7 cellular contexts compared by ENCODE assay signal in genomic region chr22:38314992-38315800, GRCh38. TPM values are rescaled to one million over a fixed set of nuclear protein-coding genes. Genes with fewer than 3 reads are reported as not detected.
DNase-seq lines count a peak whose midpoint lies in the region; ATAC-seq and TF ChIP-seq lines count a peak whose summit lies in the region.

No MANE protein-coding gene starts in this region.

- H3K36me3 Mint-ChIP-seq in dendritic cell treated with granulocyte-macrophage colony-stimulating factor and Interleukin-4, amounts not matched to agents 40 ng/mL and 50 ng/mL, for 4 days (ENCODE audit: low read depth) = peaks cover 38% of the 10 kb centered on the region

- BruUV-seq in OCI-LY7 (replicated peaks; lab: Mats Ljungman, UMichigan) = no TSS peak

- H3K9me3 Mint-ChIP-seq in dendritic cell treated with granulocyte-macrophage colony-stimulating factor and Interleukin-4, amounts not matched to agents 40 ng/mL and 50 ng/mL, for 4 days = no peaks in the 10 kb centered on the region

- ATAC-seq in HG03442 (IDR thresholded peaks at IDR 0.05; ENCODE audit: unreplicated experiment) (no peak), HG03571 (IDR thresholded peaks at IDR 0.05; ENCODE audit: unreplicated experiment) (no peak)

- H3K4me2 ChIP-seq in GM23248 (ENCODE audit: unreplicated experiment) = peak overlapping the region; percentile 97
- peak overlapping the region; percentile 85 for H3K4me2 ChIP-seq in OCI-LY7 (ENCODE audit: low read length)

- POLR2A ChIA-PET in OCI-LY7 (lab: Charles Lee) = interaction anchor here (1.0 kb wide), 1 partner anchor 9 kb away, joined by 3 read pairs; no protein-coding TSS in a partner anchor

- H4K20me1 ChIP-seq in GM23248 (ENCODE audit: insufficient read depth) (peaks cover 6% of the 10 kb centered on the region), OCI-LY7 (ENCODE audit: insufficient read depth, low read length) (peaks cover 18% of the 10 kb centered on the region; the same call in 1 of the 2 replicates)

- peaks cover 80% of the 10 kb centered on the region for H3K4me1 Mint-ChIP-seq in dendritic cell treated with granulocyte-macrophage colony-stimulating factor and Interleukin-4, amounts not matched to agents 40 ng/mL and 50 ng/mL, for 4 days (ENCODE audit: low read depth)

- TF ChIP-seq CTCF in OCI-LY7 (conservative IDR thresholded peaks at IDR 0.05; ENCODE audit: low read length) = no peak

- H3K79me2 ChIP-seq in GM23248 (ENCODE audit: insufficient read depth) = peaks cover 66% of the 10 kb centered on the region
- H3K79me2 ChIP-seq in OCI-LY7 (ENCODE audit: insufficient read depth, low read depth, low read length) = peaks cover 65% of the 10 kb centered on the region

- H3F3A ChIP-seq in GM23248 (ENCODE audit: insufficient read depth) = peaks cover 62% of the 10 kb centered on the region

- H3K27ac ChIP-seq in GM23248 (peak overlapping the region; percentile 96), OCI-LY7 (ENCODE audit: low read depth, low read length, poor library complexity, severe bottlenecking) (peak overlapping the region; percentile 77)

- peak overlapping the region; percentile 100 for H3K4me3 ChIP-seq in GM23248
- peak overlapping the region; percentile 82 for H3K4me3 ChIP-seq in OCI-LY7 (ENCODE audit: low read depth, low read length, poor library complexity, severe bottlenecking)

- in situ Hi-C loops in GM23248 (cut with MboI) = no loop called here

- CTCF ChIA-PET in OCI-LY7 (lab: Charles Lee; ENCODE audit: unreplicated experiment) = interaction anchor here (0.6 kb wide), 2 partner anchors 148 to 263 kb away, joined by 3 read pairs; no protein-coding TSS in a partner anchor

- no peaks in the 10 kb centered on the region for H3K27me3 ChIP-seq in GM23248 (replicated peaks; ENCODE audit: insufficient read depth)

- DNase-seq in GM23248 = peak; percentile 61
- peak; percentile 81 for DNase-seq in OCI-LY7 (ENCODE audit: low spot score)
- peak; percentile 51 for DNase-seq in myocyte (ENCODE audit: low read depth)
- DNase-seq in NCI-H128 (lab: John Stamatoyannopoulos, UW; ENCODE audit: unreplicated experiment) = no peak

- intact Hi-C loops in OCI-LY7 (cut with micrococcal nuclease; ENCODE audit: unreplicated experiment) = loop anchor here (1.0 to 5.0 kb wide), 4 partner anchors 39 to 113 kb away; partner anchors contain the start of gene MAFF
- intact Hi-C loops in dendritic cell treated with granulocyte-macrophage colony-stimulating factor and Interleukin-4, amounts not matched to agents 40 ng/mL and 50 ng/mL, for 4 days (cut with micrococcal nuclease) = no loop called here

- H3K36me3 ChIP-seq in GM23248 (ENCODE audit: low read depth) = peaks cover 14% of the 10 kb centered on the region; the same call in 1 of the 2 replicates
- H3K36me3 ChIP-seq in OCI-LY7 (ENCODE audit: insufficient read depth, low read length) = peaks cover 39% of the 10 kb centered on the region

- H3K27me3 Mint-ChIP-seq in dendritic cell treated with granulocyte-macrophage colony-stimulating factor and Interleukin-4, amounts not matched to agents 40 ng/mL and 50 ng/mL, for 4 days = peaks cover 41% of the 10 kb centered on the region

- H3K9me2 ChIP-seq in GM23248 (ENCODE audit: insufficient read depth) (no peaks in the 10 kb centered on the region), OCI-LY7 (ENCODE audit: insufficient read depth, low read length) (no peaks in the 10 kb centered on the region)

- peak overlapping the region; percentile 99 for H3K9ac ChIP-seq in GM23248

- H2AFZ ChIP-seq in GM23248 = no peak overlapping the region
- H2AFZ ChIP-seq in OCI-LY7 (ENCODE audit: low read length) = no peak overlapping the region

- H3K9me3 ChIP-seq in GM23248 (ENCODE audit: low read depth) = no peaks in the 10 kb centered on the region
- H3K9me3 ChIP-seq in OCI-LY7 (ENCODE audit: low read length) = no peaks in the 10 kb centered on the region

- peak overlapping the region; percentile 93 for H3K27ac Mint-ChIP-seq in dendritic cell treated with granulocyte-macrophage colony-stimulating factor and Interleukin-4, amounts not matched to agents 40 ng/mL and 50 ng/mL, for 4 days

- peak overlapping the region; percentile 81 for H3K4me3 Mint-ChIP-seq in dendritic cell treated with granulocyte-macrophage colony-stimulating factor and Interleukin-4, amounts not matched to agents 40 ng/mL and 50 ng/mL, for 4 days

- WGBS in GM23248 (ENCODE audit: low coverage in 1 of 2, low lambda C conversion rate in 2 of 2, missing lambda C conversion rate in 2 of 2), 2 experiments = 1 to 2% methylated on average over 18 to 19 of the region's 19 CpGs

- H3K4me1 ChIP-seq in GM23248 (ENCODE audit: insufficient read depth) = peaks cover 57% of the 10 kb centered on the region
- peaks cover 64% of the 10 kb centered on the region for H3K4me1 ChIP-seq in OCI-LY7 (ENCODE audit: insufficient read depth, low read length, poor library complexity, severe bottlenecking)

RNA-seq across cellular contexts. Expression of gene CSNK1E, which starts 2.0 kb away (rescaled TPM):
- total RNA-seq in GM23248 (2014; rRNA removed; shearing (Covaris generic)) = 117 and 130 TPM in 2 replicates
- polyA plus RNA-seq in GM23248 (2016; fragmentation: Nextera tagmentation; extraction: Ambion mirVana) = 46.9 and 48.1 TPM in 2 replicates
- total RNA-seq in OCI-LY7 (2014; rRNA removed; shearing (Covaris generic)) = 152 and 182 TPM in 2 replicates
- total RNA-seq in OCI-LY7 (2022) = 203 and 211 TPM in 2 replicates
- total RNA-seq in myocyte = 98.5 and 111 TPM in 2 replicates
- 139 TPM for polyA plus RNA-seq in myocyte (2012)

RNA-seq across cellular contexts. Expression of gene TMEM184B, which starts 42.4 kb away (rescaled TPM):
- total RNA-seq in GM23248 (2014; rRNA removed; shearing (Covaris generic)) = 73.2 and 91.0 TPM in 2 replicates
- polyA plus RNA-seq in GM23248 (2016; fragmentation: Nextera tagmentation; extraction: Ambion mirVana) = 82.7 and 83.7 TPM in 2 replicates
- 11.1 and 19.1 TPM in 2 replicates for total RNA-seq in OCI-LY7 (2014; rRNA removed; shearing (Covaris generic))
- 37.8 and 50.2 TPM in 2 replicates for total RNA-seq in OCI-LY7 (2022)
- total RNA-seq in myocyte = 53.4 and 78.0 TPM in 2 replicates
- polyA plus RNA-seq in myocyte (2012) = 90.4 TPM
